6 cellular contexts compared by ENCODE assay signal in genomic region chr6:30687659-30688431, GRCh38. TPM values are rescaled to one million over a fixed set of nuclear protein-coding genes. Genes with fewer than 3 reads are reported as not detected.
DNase-seq lines count a peak whose midpoint lies in the region; ATAC-seq and TF ChIP-seq lines count a peak whose summit lies in the region.

No MANE protein-coding gene starts in this region.

- no peak for TF ChIP-seq RAD21 in liver (IDR thresholded peaks at IDR 0.05)

- POLR2A ChIA-PET in GM10248 (lab: Yijun Ruan, JAX) (interaction anchor here (1.1 to 4.2 kb wide), 2 partner anchors 29 to 73 kb away, joined by 3 to 17 read pairs; partner anchors contain the start of gene MDC1), activated B cell treated with CpG ODN at 0.5 μM for 24 hours (lab: Charles Lee) (interaction anchor here (0.6 to 8.2 kb wide), 9 partner anchors 9 to 197 kb away, joined by 3 to 262 read pairs (median 6); partner anchors contain the start of genes DHX16, MDC1, MRPS18B and PPP1R10)

- no peaks in the 10 kb centered on the region for H3K9me3 Mint-ChIP-seq in activated B cell treated with CpG ODN at 0.5 μM for 24 hours

- H3K9ac ChIP-seq in liver (ENCODE audit: low read depth in 1 of 2, low read length in 2 of 2): peak overlapping the region in 1 of 2 donors; percentile 28

- H3K36me3 ChIP-seq in liver (ENCODE audit: control insufficient read depth in 4 of 4, insufficient read depth in 3 of 4, low read depth in 1 of 4, low read length in 3 of 4): no peaks in the 10 kb centered on the region

- H3K4me1 Mint-ChIP-seq in activated B cell treated with CpG ODN at 0.5 μM for 24 hours: peaks cover 74% of the 10 kb centered on the region

- 30% methylated on average over 22 of the region's 22 CpGs for WGBS in liver

- H3K36me3 Mint-ChIP-seq in activated B cell treated with CpG ODN at 0.5 μM for 24 hours (ENCODE audit: low read depth): peaks cover 32% of the 10 kb centered on the region

- no peak for DNase-seq in GM10248 (ENCODE audit: extremely low spot score)
- no peak for DNase-seq in activated B cell treated with CpG ODN at 0.5 μM for 24 hours
- DNase-seq in NCI-H1092 (lab: John Stamatoyannopoulos, UW): no peak
- no peak for DNase-seq in RPMI8226

- TF ChIP-seq CTCF in GM10248 (IDR thresholded peaks at IDR 0.05; ENCODE audit: control extremely low read depth, extremely low read depth, low read depth, missing control alignments): peak; percentile 6
- TF ChIP-seq CTCF in activated B cell treated with CpG ODN at 0.5 μM for 24 hours (IDR thresholded peaks at IDR 0.05): no peak
- no peak for TF ChIP-seq CTCF in liver (IDR thresholded peaks at IDR 0.05; ENCODE audit: low read depth, low read length, missing input control)

- no peaks in the 10 kb centered on the region for H3K9me3 ChIP-seq in liver (ENCODE audit: control insufficient read depth in 4 of 4, low read length in 3 of 4)

- H3K27me3 ChIP-seq in liver (ENCODE audit: control insufficient read depth in 4 of 4, insufficient read depth in 4 of 4, low read length in 3 of 4): no peaks in the 10 kb centered on the region

- CTCF ChIA-PET in GM10248 (lab: Yijun Ruan, JAX) (interaction anchor here (0.8 to 13.6 kb wide), 13 partner anchors 8 to 234 kb away, joined by 3 to 132 read pairs (median 5); partner anchors contain the start of gene DHX16), activated B cell treated with CpG ODN at 0.5 μM for 24 hours (lab: Charles Lee) (interaction anchor here (0.7 to 6.1 kb wide), 8 partner anchors 8 to 42 kb away, joined by 3 to 58 read pairs (median 6); partner anchors contain the start of genes DHX16 and MDC1)

- H3K27ac Mint-ChIP-seq in activated B cell treated with CpG ODN at 0.5 μM for 24 hours: peak overlapping the region; percentile 99

- intact Hi-C loops in activated B cell treated with CpG ODN at 0.5 μM for 24 hours (cut with micrococcal nuclease): loop anchor here (1.0 to 10.0 kb wide), 3 partner anchors 15 to 877 kb away; partner anchors contain the start of genes DHX16 and MDC1

- H3K4me3 ChIP-seq in liver (ENCODE audit: low read depth in 1 of 3, low read length in 3 of 3): peak overlapping the region; percentile 60 to 77 (median 60)

- peak overlapping the region; percentile 97 to 99 for H3K27ac ChIP-seq in liver (ENCODE audit: low read depth in 1 of 2, low read length in 2 of 2)

- H3K4me1 ChIP-seq in liver (ENCODE audit: control insufficient read depth in 4 of 4, insufficient read depth in 4 of 4, low read length in 3 of 4): peaks cover 21 to 70% (median 55%) of the 10 kb centered on the region in 4 donors

- H3K27me3 Mint-ChIP-seq in activated B cell treated with CpG ODN at 0.5 μM for 24 hours: no peaks in the 10 kb centered on the region

- peak overlapping the region; percentile 92 for H3K4me3 Mint-ChIP-seq in activated B cell treated with CpG ODN at 0.5 μM for 24 hours

- ATAC-seq in activated B cell treated with CpG ODN at 0.5 μM for 24 hours (ENCODE audit: low read depth): no peak
- ATAC-seq in GM18861 (IDR thresholded peaks at IDR 0.05; ENCODE audit: unreplicated experiment): no peak

TF ChIP-seq in liver, 16 proteins besides CTCF, POLR2A, EP300 and RAD21:
- TF ChIP-seq HNF4G (IDR thresholded peaks at IDR 0.05) (no peak), FOXA2 (IDR thresholded peaks at IDR 0.05) (no peak), HNF4A (conservative IDR thresholded peaks at IDR 0.05) (no peak)

RNA-seq across cellular contexts. Expression of gene PPP1R18, which starts 1.4 kb away (rescaled TPM):
- total RNA-seq in activated B cell treated with CpG ODN at 0.5 μM for 24 hours (96.8 and 104 TPM in 2 replicates), liver (10 to 100 TPM; 11.4 to 11.5 TPM)
- polyA plus RNA-seq in liver: 10 to 100 TPM in 1 of 2 donors, 1 to 10 TPM in 1; 7.4 to 17.4 TPM

RNA-seq across cellular contexts. Expression of gene NRM, which starts 2.9 kb away (rescaled TPM):
- 17.4 and 17.8 TPM in 2 replicates for total RNA-seq in activated B cell treated with CpG ODN at 0.5 μM for 24 hours
- total RNA-seq in liver: 1 to 10 TPM in 1 of 2 donors, under 1 TPM in 1; 0.59 to 2.3 TPM
- polyA plus RNA-seq in liver: 1 to 10 TPM; 2.4 to 3.3 TPM

RNA-seq across cellular contexts. Expression of gene DHX16, which starts 15.0 kb away (rescaled TPM):
- total RNA-seq in activated B cell treated with CpG ODN at 0.5 μM for 24 hours (42.3 and 50.4 TPM in 2 replicates), liver (10 to 100 TPM; 20.6 to 23.9 TPM)
- 10 to 100 TPM; 10.1 to 14.2 TPM for polyA plus RNA-seq in liver

RNA-seq across cellular contexts. Expression of gene MDC1, which starts 29.2 kb away (rescaled TPM):
- total RNA-seq in activated B cell treated with CpG ODN at 0.5 μM for 24 hours (62.4 and 65.6 TPM in 2 replicates), liver (10 to 100 TPM in 1 of 2 donors, 1 to 10 TPM in 1; 9.0 to 15.5 TPM)
- 1 to 10 TPM; 5.9 to 7.7 TPM for polyA plus RNA-seq in liver

RNA-seq across cellular contexts. Expression of gene TUBB, which starts 32.3 kb away (rescaled TPM):
- total RNA-seq in activated B cell treated with CpG ODN at 0.5 μM for 24 hours (700 and 725 TPM in 2 replicates), liver (100 to 1,000 TPM; 197 to 533 TPM)
- 100 to 1,000 TPM; 115 to 224 TPM for polyA plus RNA-seq in liver
